Comparison of ENCODE assay signal across 1 cellular context in genomic region chr15:50544368-50544767, GRCh38.
TF ChIP-seq lines count a peak whose summit lies in the region.

No MANE protein-coding gene starts in this region.

TF ChIP-seq in GM23338, 12 proteins besides CTCF, POLR2A, EP300 and RAD21 (continued from another document):
- TF ChIP-seq ZNF462 (CRISPR knock-in tag; IDR thresholded peaks at IDR 0.05) (no peak), REST (IDR thresholded peaks at IDR 0.05; ENCODE audit: unreplicated experiment) (no peak)
